Comparison of ENCODE assay signal across 10 cellular contexts in genomic region chr6:77467038-77467437, GRCh38. TPM values are rescaled to one million over a fixed set of nuclear protein-coding genes. Genes with fewer than 3 reads are reported as not detected.
DNase-seq lines count a peak whose midpoint lies in the region; ATAC-seq and TF ChIP-seq lines count a peak whose summit lies in the region.
"Had no signal": no experiment of that assay in that cellular context is flagged by ENCODE, and none has a peak within 500 bp of the region (broad histone marks: within the 10 kb centered on the region; RNA-seq: fewer than 3 reads in every experiment).

No MANE protein-coding gene starts in this region.

- H3K27me3 Mint-ChIP-seq in activated naive CD4-positive, alpha-beta T cell treated with anti-CD3 and anti-CD28 coated beads, Interleukin-2, amount 10 ng/mL, durations not matched to agents 7 days and 5 days, result peaks cover 55% of the 10 kb centered on the region
- H3K27me3 Mint-ChIP-seq in mesothelial cell of epicardium (ENCODE audit: low read depth), result peaks cover 68% of the 10 kb centered on the region

- H3K4me3 ChIP-seq in ectodermal cell (ENCODE audit: insufficient read depth, low read depth, low read length) (peak overlapping the region; percentile 64), upper lobe of left lung (peak overlapping the region in 3 of 4 donors; percentile 44 to 57 (median 52))

- 48 to 52% methylated on average over 11 of the region's 11 CpGs for WGBS in ectodermal cell, 2 experiments
- WGBS in upper lobe of left lung, 2 donors, result 27 to 39% methylated on average over 11 of the region's 11 CpGs

- H3K4me3 Mint-ChIP-seq in activated naive CD4-positive, alpha-beta T cell treated with anti-CD3 and anti-CD28 coated beads, Interleukin-2, amount 10 ng/mL, durations not matched to agents 7 days and 5 days, result peak overlapping the region; percentile 75
- H3K4me3 Mint-ChIP-seq in mesothelial cell of epicardium, result peak overlapping the region; percentile 89

- H3K36me3 ChIP-seq in ectodermal cell (ENCODE audit: control insufficient read depth, insufficient read depth, low read length) (no peaks in the 10 kb centered on the region), upper lobe of left lung (no peaks in the 10 kb centered on the region)
- H3K36me3 ChIP-seq: adrenal gland had no signal

- no peak for TF ChIP-seq EP300 in upper lobe of left lung (IDR thresholded peaks at IDR 0.05)

- TF ChIP-seq CTCF in mesothelial cell of epicardium (IDR thresholded peaks at IDR 0.05; ENCODE audit: unreplicated experiment) (no peak), upper lobe of left lung (IDR thresholded peaks at IDR 0.05) (no peak)

- H3K27ac ChIP-seq in ectodermal cell (ENCODE audit: insufficient read depth, low read depth, low read length, poor library complexity, severe bottlenecking), result no peak overlapping the region
- no peak overlapping the region for H3K27ac ChIP-seq in upper lobe of left lung
- H3K27ac ChIP-seq: adrenal gland had no signal

- H3K4me1 ChIP-seq in ectodermal cell (ENCODE audit: control insufficient read depth, insufficient read depth, low read length), result peaks cover 8% of the 10 kb centered on the region
- peaks cover 4 to 36% (median 12%) of the 10 kb centered on the region in 4 donors for H3K4me1 ChIP-seq in upper lobe of left lung

- no peaks in the 10 kb centered on the region for H3K36me3 Mint-ChIP-seq in activated naive CD4-positive, alpha-beta T cell treated with anti-CD3 and anti-CD28 coated beads, Interleukin-2, amount 10 ng/mL, durations not matched to agents 7 days and 5 days
- H3K36me3 Mint-ChIP-seq in activated naive CD4-positive, alpha-beta T cell treated with anti-CD3 and anti-CD28 coated beads, Interleukin-2, amount 50 U/mL, for 72 hours, result peaks cover 31 to 36% of the 10 kb centered on the region in 2 donors
- no peaks in the 10 kb centered on the region for H3K36me3 Mint-ChIP-seq in mesothelial cell of epicardium

- peaks cover 22% of the 10 kb centered on the region for H3K4me1 Mint-ChIP-seq in activated naive CD4-positive, alpha-beta T cell treated with anti-CD3 and anti-CD28 coated beads, Interleukin-2, amount 10 ng/mL, durations not matched to agents 7 days and 5 days
- peaks cover 37% of the 10 kb centered on the region for H3K4me1 Mint-ChIP-seq in mesothelial cell of epicardium

- H3K27me3 ChIP-seq in ectodermal cell (ENCODE audit: control insufficient read depth, insufficient read depth, low read length, poor library complexity, severe bottlenecking), result peaks cover 56% of the 10 kb centered on the region
- peaks cover 0 to 33% (median 14%) of the 10 kb centered on the region in 4 donors for H3K27me3 ChIP-seq in upper lobe of left lung

- no peak overlapping the region for H3K27ac Mint-ChIP-seq in activated naive CD4-positive, alpha-beta T cell treated with anti-CD3 and anti-CD28 coated beads, Interleukin-2, amount 10 ng/mL, durations not matched to agents 7 days and 5 days
- H3K27ac Mint-ChIP-seq in activated naive CD4-positive, alpha-beta T cell treated with anti-CD3 and anti-CD28 coated beads, Interleukin-2, amount 50 U/mL, for 72 hours, result no peak overlapping the region
- H3K27ac Mint-ChIP-seq in mesothelial cell of epicardium, result no peak overlapping the region

- no peak for DNase-seq in activated naive CD4-positive, alpha-beta T cell treated with anti-CD3 and anti-CD28 coated beads, Interleukin-2, amount 10 ng/mL, durations not matched to agents 7 days and 5 days
- no peak for DNase-seq in activated naive CD4-positive, alpha-beta T cell treated with anti-CD3 and anti-CD28 coated beads, Interleukin-2, amount 50 U/mL, for 72 hours (ENCODE audit: low spot score in 2 of 2)
- DNase-seq in mesothelial cell of epicardium (ENCODE audit: low spot score in 2 of 2, unreplicated experiment in 2 of 2) (no peak), upper lobe of left lung (no peak), HuH-7.5 (ENCODE audit: low spot score) (no peak), NCI-H1105 (lab: John Stamatoyannopoulos, UW) (no peak)
- DNase-seq: C1 segment of cervical spinal cord had no signal

- H3K9me3 ChIP-seq in ectodermal cell (ENCODE audit: control insufficient read depth, low read length) (no peaks in the 10 kb centered on the region), upper lobe of left lung (no peaks in the 10 kb centered on the region)
- H3K9me3 ChIP-seq: adrenal gland had no signal

- TF ChIP-seq POLR2A in upper lobe of left lung (IDR thresholded peaks at IDR 0.05), result no peak

- CTCF ChIA-PET in activated naive CD4-positive, alpha-beta T cell treated with anti-CD3 and anti-CD28 coated beads, Interleukin-2, amount 10 ng/mL, durations not matched to agents 7 days and 5 days (lab: Charles Lee), result interaction anchor here (0.9 to 1.7 kb wide), 3 partner anchors 9 to 130 kb away, joined by 3 to 6 read pairs (median 3); no protein-coding TSS in a partner anchor

- ATAC-seq in activated naive CD4-positive, alpha-beta T cell treated with anti-CD3 and anti-CD28 coated beads, Interleukin-2, amount 50 U/mL, for 72 hours, result no peak
- ATAC-seq in upper lobe of left lung (ENCODE audit: low FRiP score in 2 of 2) (no peak), GM18858 (IDR thresholded peaks at IDR 0.05; ENCODE audit: unreplicated experiment) (no peak)

- H3K9me3 Mint-ChIP-seq in activated naive CD4-positive, alpha-beta T cell treated with anti-CD3 and anti-CD28 coated beads, Interleukin-2, amount 10 ng/mL, durations not matched to agents 7 days and 5 days, result peaks cover 3% of the 10 kb centered on the region
- H3K9me3 Mint-ChIP-seq in activated naive CD4-positive, alpha-beta T cell treated with anti-CD3 and anti-CD28 coated beads, Interleukin-2, amount 50 U/mL, for 72 hours, result peaks cover 6 to 16% of the 10 kb centered on the region in 2 donors
- no peaks in the 10 kb centered on the region for H3K9me3 Mint-ChIP-seq in mesothelial cell of epicardium

RNA-seq across cellular contexts. Expression of gene HTR1B, which starts 3.7 kb away (rescaled TPM):
- total RNA-seq in activated naive CD4-positive, alpha-beta T cell treated with anti-CD3 and anti-CD28 coated beads, Interleukin-2, amount 50 U/mL, for 72 hours, result not detected
- polyA plus RNA-seq in ectodermal cell (2013, experiment 1 of 4), result not detected
- 0.09 TPM for polyA plus RNA-seq in ectodermal cell (2013, experiment 2 of 4)
- 0.11 TPM for polyA plus RNA-seq in ectodermal cell (2013, experiment 3 of 4)
- 0.16 TPM for polyA plus RNA-seq in ectodermal cell (2013, experiment 4 of 4)
- total RNA-seq in mesothelial cell of epicardium, result 0.20 to 0.38 TPM (median 0.25 TPM) in 3 replicates
- under 1 TPM in 1 of 6 donors, not detected in 5; 0.57 TPM for total RNA-seq in upper lobe of left lung
